1 cellular context compared by ENCODE assay signal in the genomic region with DNA sequence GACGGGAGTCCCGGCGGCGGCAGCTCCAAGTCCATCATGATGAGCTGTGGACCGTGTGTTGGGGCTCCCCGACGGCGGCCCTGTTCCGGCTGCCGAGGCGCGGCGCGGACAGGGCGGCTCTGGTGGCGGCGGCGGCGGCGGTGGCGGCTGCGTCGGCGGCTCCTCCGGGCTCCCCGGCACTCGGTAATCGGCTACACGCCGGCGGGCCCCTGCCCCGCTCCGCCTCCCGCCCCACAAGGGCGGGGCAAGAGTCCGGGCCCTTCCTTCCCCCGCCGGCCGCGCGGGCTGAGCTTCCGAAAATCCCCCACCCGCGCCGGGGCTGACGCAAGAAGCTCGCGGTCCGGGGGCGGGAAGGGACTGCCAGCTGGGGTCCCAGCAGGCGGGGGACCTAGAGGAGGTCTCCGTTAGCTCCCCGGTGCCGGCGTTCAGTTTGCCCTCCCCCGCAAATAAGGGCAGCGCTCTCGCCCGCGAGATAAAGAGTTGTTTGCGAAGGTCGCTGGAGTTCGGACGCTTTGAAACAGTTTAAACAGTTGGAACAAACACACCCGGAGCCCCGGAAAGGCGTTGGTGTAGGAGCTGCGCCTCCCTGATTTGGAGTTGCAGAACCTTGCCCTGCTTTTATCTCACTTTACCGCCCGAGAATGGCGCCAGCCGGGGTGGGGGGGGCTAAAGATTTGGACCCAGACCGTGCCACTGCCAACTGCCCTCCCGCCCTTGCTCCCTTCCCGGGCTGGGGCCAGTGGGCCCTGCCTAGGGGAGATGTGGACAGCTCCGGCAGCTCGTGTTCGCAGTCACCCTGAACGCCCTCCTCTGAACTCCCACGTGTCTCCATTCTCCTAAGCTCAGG.
TF ChIP-seq lines count a peak whose summit lies in the region.

A gene (minus strand): TSS at position 189 of the 847 bp plus-strand sequence. CDS start 151 bp downstream, at position 38.

TF ChIP-seq in K562, 482 proteins besides CTCF, POLR2A, EP300 and RAD21 (continued from another document and continues in another):
- TF ChIP-seq, protein P1, sequence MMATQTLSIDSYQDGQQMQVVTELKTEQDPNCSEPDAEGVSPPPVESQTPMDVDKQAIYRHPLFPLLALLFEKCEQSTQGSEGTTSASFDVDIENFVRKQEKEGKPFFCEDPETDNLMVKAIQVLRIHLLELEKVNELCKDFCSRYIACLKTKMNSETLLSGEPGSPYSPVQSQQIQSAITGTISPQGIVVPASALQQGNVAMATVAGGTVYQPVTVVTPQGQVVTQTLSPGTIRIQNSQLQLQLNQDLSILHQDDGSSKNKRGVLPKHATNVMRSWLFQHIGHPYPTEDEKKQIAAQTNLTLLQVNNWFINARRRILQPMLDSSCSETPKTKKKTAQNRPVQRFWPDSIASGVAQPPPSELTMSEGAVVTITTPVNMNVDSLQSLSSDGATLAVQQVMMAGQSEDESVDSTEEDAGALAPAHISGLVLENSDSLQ (IDR thresholded peaks at IDR 0.05), result no peak
- TF ChIP-seq SOX6 (IDR thresholded peaks at IDR 0.05), result peak; percentile 58; the same call in 1 of the 2 replicates
- peak; percentile 84 for TF ChIP-seq CC2D1A (IDR thresholded peaks at IDR 0.05)
- TF ChIP-seq, protein P2, sequence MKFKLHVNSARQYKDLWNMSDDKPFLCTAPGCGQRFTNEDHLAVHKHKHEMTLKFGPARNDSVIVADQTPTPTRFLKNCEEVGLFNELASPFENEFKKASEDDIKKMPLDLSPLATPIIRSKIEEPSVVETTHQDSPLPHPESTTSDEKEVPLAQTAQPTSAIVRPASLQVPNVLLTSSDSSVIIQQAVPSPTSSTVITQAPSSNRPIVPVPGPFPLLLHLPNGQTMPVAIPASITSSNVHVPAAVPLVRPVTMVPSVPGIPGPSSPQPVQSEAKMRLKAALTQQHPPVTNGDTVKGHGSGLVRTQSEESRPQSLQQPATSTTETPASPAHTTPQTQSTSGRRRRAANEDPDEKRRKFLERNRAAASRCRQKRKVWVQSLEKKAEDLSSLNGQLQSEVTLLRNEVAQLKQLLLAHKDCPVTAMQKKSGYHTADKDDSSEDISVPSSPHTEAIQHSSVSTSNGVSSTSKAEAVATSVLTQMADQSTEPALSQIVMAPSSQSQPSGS (CRISPR knock-in tag; IDR thresholded peaks at IDR 0.05), result no peak
- TF ChIP-seq NR1H2 (CRISPR knock-in tag; IDR thresholded peaks at IDR 0.05), result peak; percentile 80
- peak in 1 of 2 experiments; percentile 77; a peak in 2 of 4 replicates for TF ChIP-seq SIN3A (IDR thresholded peaks at IDR 0.05; ENCODE audit: borderline replicate concordance in 2 of 2, control insufficient read depth in 1 of 2, low read depth in 2 of 2, low read length in 2 of 2)
- no peak for TF ChIP-seq BRD9 (IDR thresholded peaks at IDR 0.05; ENCODE audit: low read depth, partially characterized antibody)
- TF ChIP-seq, protein P3, sequence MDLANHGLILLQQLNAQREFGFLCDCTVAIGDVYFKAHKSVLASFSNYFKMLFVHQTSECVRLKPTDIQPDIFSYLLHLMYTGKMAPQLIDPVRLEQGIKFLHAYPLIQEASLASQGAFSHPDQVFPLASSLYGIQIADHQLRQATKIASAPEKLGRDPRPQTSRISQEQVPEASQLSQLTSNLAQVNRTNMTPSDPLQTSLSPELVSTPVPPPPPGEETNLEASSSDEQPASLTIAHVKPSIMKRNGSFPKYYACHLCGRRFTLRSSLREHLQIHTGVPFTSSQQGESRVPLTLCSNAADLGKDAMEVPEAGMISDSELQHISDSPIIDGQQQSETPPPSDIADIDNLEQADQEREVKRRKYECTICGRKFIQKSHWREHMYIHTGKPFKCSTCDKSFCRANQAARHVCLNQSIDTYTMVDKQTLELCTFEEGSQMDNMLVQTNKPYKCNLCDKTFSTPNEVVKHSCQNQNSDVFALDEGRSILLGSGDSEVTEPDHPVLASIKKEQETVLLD (IDR thresholded peaks at IDR 0.05), result peak; percentile 84
- TF ChIP-seq SNIP1 (IDR thresholded peaks at IDR 0.05; ENCODE audit: low read depth), result no peak
- TF ChIP-seq ZNF224 (CRISPR knock-in tag; IDR thresholded peaks at IDR 0.05), result no peak
- peak; percentile 89; the same call in 1 of the 2 replicates for TF ChIP-seq PHB (CRISPR knock-in tag; IDR thresholded peaks at IDR 0.05)
- TF ChIP-seq CBFA2T2 (conservative IDR thresholded peaks at IDR 0.05), result peak; percentile 87
- TF ChIP-seq NONO (IDR thresholded peaks at IDR 0.05; ENCODE audit: low read depth in 2 of 2, low read length in 1 of 2), result peak; percentile 57 to 87; a peak in 3 of 4 replicates
- peak; percentile 76; the same call in 1 of the 2 replicates for TF ChIP-seq HDAC2 (IDR thresholded peaks at IDR 0.05)
- peak; percentile 95 for TF ChIP-seq CEBPB (tag; IDR thresholded peaks at IDR 0.05)
- peak; percentile 84 for TF ChIP-seq NEUROD1 (IDR thresholded peaks at IDR 0.05; ENCODE audit: borderline replicate concordance, low read depth, low read length, partially characterized antibody)
- TF ChIP-seq TAF7 (tag; IDR thresholded peaks at IDR 0.05), result no peak; the same call in 1 of the 2 replicates
- no peak for TF ChIP-seq ZNF143 (CRISPR knock-in tag; IDR thresholded peaks at IDR 0.05)
- TF ChIP-seq ASH1L (IDR thresholded peaks at IDR 0.05; ENCODE audit: borderline replicate concordance, low read depth, partially characterized antibody), result no peak
- TF ChIP-seq, protein P4, sequence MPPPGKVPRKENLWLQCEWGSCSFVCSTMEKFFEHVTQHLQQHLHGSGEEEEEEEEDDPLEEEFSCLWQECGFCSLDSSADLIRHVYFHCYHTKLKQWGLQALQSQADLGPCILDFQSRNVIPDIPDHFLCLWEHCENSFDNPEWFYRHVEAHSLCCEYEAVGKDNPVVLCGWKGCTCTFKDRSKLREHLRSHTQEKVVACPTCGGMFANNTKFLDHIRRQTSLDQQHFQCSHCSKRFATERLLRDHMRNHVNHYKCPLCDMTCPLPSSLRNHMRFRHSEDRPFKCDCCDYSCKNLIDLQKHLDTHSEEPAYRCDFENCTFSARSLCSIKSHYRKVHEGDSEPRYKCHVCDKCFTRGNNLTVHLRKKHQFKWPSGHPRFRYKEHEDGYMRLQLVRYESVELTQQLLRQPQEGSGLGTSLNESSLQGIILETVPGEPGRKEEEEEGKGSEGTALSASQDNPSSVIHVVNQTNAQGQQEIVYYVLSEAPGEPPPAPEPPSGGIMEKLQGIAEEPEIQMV (tag; conservative IDR thresholded peaks at IDR 0.05; ENCODE audit: low read depth), result peak; percentile 63; the same call in 1 of the 2 replicates
- peak; percentile 87 for TF ChIP-seq DMBX1 (CRISPR knock-in tag; IDR thresholded peaks at IDR 0.05; ENCODE audit: borderline replicate concordance)
- TF ChIP-seq NFIX (CRISPR knock-in tag; IDR thresholded peaks at IDR 0.05; ENCODE audit: low read depth), result no peak
- TF ChIP-seq, protein P5, sequence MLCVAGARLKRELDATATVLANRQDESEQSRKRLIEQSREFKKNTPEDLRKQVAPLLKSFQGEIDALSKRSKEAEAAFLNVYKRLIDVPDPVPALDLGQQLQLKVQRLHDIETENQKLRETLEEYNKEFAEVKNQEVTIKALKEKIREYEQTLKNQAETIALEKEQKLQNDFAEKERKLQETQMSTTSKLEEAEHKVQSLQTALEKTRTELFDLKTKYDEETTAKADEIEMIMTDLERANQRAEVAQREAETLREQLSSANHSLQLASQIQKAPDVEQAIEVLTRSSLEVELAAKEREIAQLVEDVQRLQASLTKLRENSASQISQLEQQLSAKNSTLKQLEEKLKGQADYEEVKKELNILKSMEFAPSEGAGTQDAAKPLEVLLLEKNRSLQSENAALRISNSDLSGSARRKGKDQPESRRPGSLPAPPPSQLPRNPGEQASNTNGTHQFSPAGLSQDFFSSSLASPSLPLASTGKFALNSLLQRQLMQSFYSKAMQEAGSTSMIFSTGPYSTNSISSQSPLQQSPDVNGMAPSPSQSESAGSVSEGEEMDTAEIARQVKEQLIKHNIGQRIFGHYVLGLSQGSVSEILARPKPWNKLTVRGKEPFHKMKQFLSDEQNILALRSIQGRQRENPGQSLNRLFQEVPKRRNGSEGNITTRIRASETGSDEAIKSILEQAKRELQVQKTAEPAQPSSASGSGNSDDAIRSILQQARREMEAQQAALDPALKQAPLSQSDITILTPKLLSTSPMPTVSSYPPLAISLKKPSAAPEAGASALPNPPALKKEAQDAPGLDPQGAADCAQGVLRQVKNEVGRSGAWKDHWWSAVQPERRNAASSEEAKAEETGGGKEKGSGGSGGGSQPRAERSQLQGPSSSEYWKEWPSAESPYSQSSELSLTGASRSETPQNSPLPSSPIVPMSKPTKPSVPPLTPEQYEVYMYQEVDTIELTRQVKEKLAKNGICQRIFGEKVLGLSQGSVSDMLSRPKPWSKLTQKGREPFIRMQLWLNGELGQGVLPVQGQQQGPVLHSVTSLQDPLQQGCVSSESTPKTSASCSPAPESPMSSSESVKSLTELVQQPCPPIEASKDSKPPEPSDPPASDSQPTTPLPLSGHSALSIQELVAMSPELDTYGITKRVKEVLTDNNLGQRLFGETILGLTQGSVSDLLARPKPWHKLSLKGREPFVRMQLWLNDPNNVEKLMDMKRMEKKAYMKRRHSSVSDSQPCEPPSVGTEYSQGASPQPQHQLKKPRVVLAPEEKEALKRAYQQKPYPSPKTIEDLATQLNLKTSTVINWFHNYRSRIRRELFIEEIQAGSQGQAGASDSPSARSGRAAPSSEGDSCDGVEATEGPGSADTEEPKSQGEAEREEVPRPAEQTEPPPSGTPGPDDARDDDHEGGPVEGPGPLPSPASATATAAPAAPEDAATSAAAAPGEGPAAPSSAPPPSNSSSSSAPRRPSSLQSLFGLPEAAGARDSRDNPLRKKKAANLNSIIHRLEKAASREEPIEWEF (CRISPR knock-in tag; IDR thresholded peaks at IDR 0.05), result no peak
- TF ChIP-seq KLF1 (tag; IDR thresholded peaks at IDR 0.05), result no peak; the same call in 1 of the 2 replicates
- TF ChIP-seq, protein P6, sequence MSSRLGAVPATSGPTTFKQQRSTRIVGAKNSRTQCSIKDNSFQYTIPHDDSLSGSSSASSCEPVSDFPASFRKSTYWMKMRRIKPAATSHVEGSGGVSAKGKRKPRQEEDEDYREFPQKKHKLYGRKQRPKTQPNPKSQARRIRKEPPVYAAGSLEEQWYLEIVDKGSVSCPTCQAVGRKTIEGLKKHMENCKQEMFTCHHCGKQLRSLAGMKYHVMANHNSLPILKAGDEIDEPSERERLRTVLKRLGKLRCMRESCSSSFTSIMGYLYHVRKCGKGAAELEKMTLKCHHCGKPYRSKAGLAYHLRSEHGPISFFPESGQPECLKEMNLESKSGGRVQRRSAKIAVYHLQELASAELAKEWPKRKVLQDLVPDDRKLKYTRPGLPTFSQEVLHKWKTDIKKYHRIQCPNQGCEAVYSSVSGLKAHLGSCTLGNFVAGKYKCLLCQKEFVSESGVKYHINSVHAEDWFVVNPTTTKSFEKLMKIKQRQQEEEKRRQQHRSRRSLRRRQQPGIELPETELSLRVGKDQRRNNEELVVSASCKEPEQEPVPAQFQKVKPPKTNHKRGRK (tag; IDR thresholded peaks at IDR 0.05), result no peak
- TF ChIP-seq ZNF431 (CRISPR knock-in tag; IDR thresholded peaks at IDR 0.05), result no peak
- no peak for TF ChIP-seq BRF1 (IDR thresholded peaks at IDR 0.05; ENCODE audit: borderline replicate concordance, extremely low read depth, insufficient read length)
- peak; percentile 97 for TF ChIP-seq RNF2 (IDR thresholded peaks at IDR 0.05)
- peak in 1 of 2 experiments; percentile 72; a peak in 1 of 4 replicates for TF ChIP-seq KDM4B (IDR thresholded peaks at IDR 0.05; ENCODE audit: borderline replicate concordance in 2 of 2, low read depth in 1 of 2)
- peak; percentile 98 for TF ChIP-seq ZC3H4 (CRISPR knock-in tag; IDR thresholded peaks at IDR 0.05; ENCODE audit: borderline replicate concordance)
- TF ChIP-seq PHF8 (IDR thresholded peaks at IDR 0.05; ENCODE audit: borderline replicate concordance, low read length), result peak; percentile 67
- TF ChIP-seq, protein P7, sequence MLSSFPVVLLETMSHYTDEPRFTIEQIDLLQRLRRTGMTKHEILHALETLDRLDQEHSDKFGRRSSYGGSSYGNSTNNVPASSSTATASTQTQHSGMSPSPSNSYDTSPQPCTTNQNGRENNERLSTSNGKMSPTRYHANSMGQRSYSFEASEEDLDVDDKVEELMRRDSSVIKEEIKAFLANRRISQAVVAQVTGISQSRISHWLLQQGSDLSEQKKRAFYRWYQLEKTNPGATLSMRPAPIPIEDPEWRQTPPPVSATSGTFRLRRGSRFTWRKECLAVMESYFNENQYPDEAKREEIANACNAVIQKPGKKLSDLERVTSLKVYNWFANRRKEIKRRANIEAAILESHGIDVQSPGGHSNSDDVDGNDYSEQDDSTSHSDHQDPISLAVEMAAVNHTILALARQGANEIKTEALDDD (IDR thresholded peaks at IDR 0.05), result peak; percentile 12; the same call in 1 of the 2 replicates
- TF ChIP-seq, protein P8, sequence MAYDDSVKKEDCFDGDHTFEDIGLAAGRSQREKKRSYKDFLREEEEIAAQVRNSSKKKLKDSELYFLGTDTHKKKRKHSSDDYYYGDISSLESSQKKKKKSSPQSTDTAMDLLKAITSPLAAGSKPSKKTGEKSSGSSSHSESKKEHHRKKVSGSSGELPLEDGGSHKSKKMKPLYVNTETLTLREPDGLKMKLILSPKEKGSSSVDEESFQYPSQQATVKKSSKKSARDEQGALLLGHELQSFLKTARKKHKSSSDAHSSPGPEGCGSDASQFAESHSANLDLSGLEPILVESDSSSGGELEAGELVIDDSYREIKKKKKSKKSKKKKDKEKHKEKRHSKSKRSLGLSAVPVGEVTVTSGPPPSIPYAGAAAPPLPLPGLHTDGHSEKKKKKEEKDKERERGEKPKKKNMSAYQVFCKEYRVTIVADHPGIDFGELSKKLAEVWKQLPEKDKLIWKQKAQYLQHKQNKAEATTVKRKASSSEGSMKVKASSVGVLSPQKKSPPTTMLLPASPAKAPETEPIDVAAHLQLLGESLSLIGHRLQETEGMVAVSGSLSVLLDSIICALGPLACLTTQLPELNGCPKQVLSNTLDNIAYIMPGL (CRISPR knock-in tag; IDR thresholded peaks at IDR 0.05), result peak; percentile 39; the same call in 1 of the 2 replicates
- TF ChIP-seq, protein P9, sequence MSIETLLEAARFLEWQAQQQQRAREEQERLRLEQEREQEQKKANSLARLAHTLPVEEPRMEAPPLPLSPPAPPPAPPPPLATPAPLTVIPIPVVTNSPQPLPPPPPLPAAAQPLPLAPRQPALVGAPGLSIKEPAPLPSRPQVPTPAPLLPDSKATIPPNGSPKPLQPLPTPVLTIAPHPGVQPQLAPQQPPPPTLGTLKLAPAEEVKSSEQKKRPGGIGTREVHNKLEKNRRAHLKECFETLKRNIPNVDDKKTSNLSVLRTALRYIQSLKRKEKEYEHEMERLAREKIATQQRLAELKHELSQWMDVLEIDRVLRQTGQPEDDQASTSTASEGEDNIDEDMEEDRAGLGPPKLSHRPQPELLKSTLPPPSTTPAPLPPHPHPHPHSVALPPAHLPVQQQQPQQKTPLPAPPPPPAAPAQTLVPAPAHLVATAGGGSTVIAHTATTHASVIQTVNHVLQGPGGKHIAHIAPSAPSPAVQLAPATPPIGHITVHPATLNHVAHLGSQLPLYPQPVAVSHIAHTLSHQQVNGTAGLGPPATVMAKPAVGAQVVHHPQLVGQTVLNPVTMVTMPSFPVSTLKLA (conservative IDR thresholded peaks at IDR 0.05), result peak in 1 of 2 experiments; percentile 79
- peak; percentile 78 for TF ChIP-seq TOE1 (IDR thresholded peaks at IDR 0.05; ENCODE audit: borderline replicate concordance)
- no peak; the same call in 1 of the 2 replicates for TF ChIP-seq TOE1 (CRISPR knock-in tag; IDR thresholded peaks at IDR 0.05; ENCODE audit: borderline replicate concordance, low read depth)
- no peak for TF ChIP-seq ILF3 (IDR thresholded peaks at IDR 0.05; ENCODE audit: borderline replicate concordance)
- TF ChIP-seq KLF16 (IDR thresholded peaks at IDR 0.05), result peak; percentile 89
- TF ChIP-seq ZNF444 (CRISPR knock-in tag; IDR thresholded peaks at IDR 0.05), result no peak
